In genomic region chr12:130382818-130383217, GRCh38 we compare ENCODE assay signal across 8 cellular contexts. TPM values are rescaled to one million over a fixed set of nuclear protein-coding genes. Genes with fewer than 3 reads are reported as not detected.
"Had no signal": no experiment of that assay in that cellular context is flagged by ENCODE, and none has a peak within 500 bp of the region (broad histone marks: within the 10 kb centered on the region; RNA-seq: fewer than 3 reads in every experiment).

No MANE protein-coding gene starts in this region.

- DNase-seq: GDM1, GF-D8 had no signal

- ATAC-seq: GM12878 had no signal

- H3K4me3 ChIP-seq: GM12878 had no signal

- FAIRE-seq: G401.6, GM12878, GM12891, GM12892, GM18507, GM19239 had no signal

RNA-seq across cellular contexts. Expression of gene PIWIL1, which starts 45.1 kb away (rescaled TPM):
- total RNA-seq: GM12878 had no signal
- polyA plus RNA-seq: GM12878 had no signal
